In genomic region chr13:37666036-37666435, GRCh38 we compare ENCODE assay signal across 21 cellular contexts.
"Had no signal": no experiment of that assay in that cellular context is flagged by ENCODE, and none has a peak within 500 bp of the region (broad histone marks: within the 10 kb centered on the region; RNA-seq: fewer than 3 reads in every experiment).

No MANE protein-coding gene starts in this region.

- DNase-seq: activated CD4-positive, alpha-beta memory T cell treated with anti-CD3 and anti-CD28 coated beads for 36 hours; activated CD4-positive, alpha-beta T cell treated with anti-CD3 and anti-CD28 coated beads for 4 hours; activated CD4-positive, CD25-positive, alpha-beta regulatory T cell; activated naive CD4-positive, alpha-beta T cell treated with Interleukin-2 at 50 U/mL for 16 hours; activated naive CD8-positive, alpha-beta T cell treated with anti-CD3 and anti-CD28 coated beads for 36 hours; activated T-cell treated with anti-CD3 and anti-CD28 coated beads, Interleukin-2, amount 50 U/mL, for 48 hours; effector memory CD4-positive, alpha-beta T cell; head of caudate nucleus; islet precursor cell; left cardiac atrium; nucleus accumbens; posterior cingulate gyrus; stimulated activated CD4-positive, alpha-beta T cell treated with anti-CD3 and anti-CD28 coated beads, Interleukin-12 subunit alpha, Interleukin-12 subunit beta, amount 100 ng/mL, for 4 hours; substantia nigra; T1000; thyroid gland had no signal

- H3K4me1 Mint-ChIP-seq: activated naive CD8-positive, alpha-beta T cell treated with anti-CD3 and anti-CD28 coated beads for 36 hours; nephron had no signal

- H3K4me3 ChIP-seq: esophagus muscularis mucosa, gastroesophageal sphincter, thyroid gland had no signal

- H3K27me3 ChIP-seq: gastroesophageal sphincter, thyroid gland had no signal

- H3K9me3 ChIP-seq: esophagus muscularis mucosa, thyroid gland had no signal

- H3K4me3 Mint-ChIP-seq: activated CD4-positive, alpha-beta memory T cell treated with anti-CD3 and anti-CD28 coated beads for 36 hours; activated naive CD8-positive, alpha-beta T cell treated with anti-CD3 and anti-CD28 coated beads for 36 hours; nephron; stimulated activated naive CD8-positive, alpha-beta T cell treated with anti-CD3 and anti-CD28 coated beads, Interleukin-15, Interleukin-2, amounts not matched to agents 100 ng/mL and 50 ng/mL, for 24 hours; T-helper 1 cell treated with Interleukin-12 subunit alpha and Interleukin-12 subunit beta and Interleukin-4 antibody, amounts not matched to agents 30 μg/mL and 1 μg/mL, for 36 hours had no signal

- H3K27me3 Mint-ChIP-seq: activated CD4-positive, alpha-beta memory T cell treated with anti-CD3 and anti-CD28 coated beads for 36 hours; activated naive CD8-positive, alpha-beta T cell treated with anti-CD3 and anti-CD28 coated beads for 36 hours; stimulated activated naive CD8-positive, alpha-beta T cell treated with anti-CD3 and anti-CD28 coated beads, Interleukin-15, Interleukin-2, amounts not matched to agents 100 ng/mL and 50 ng/mL, for 24 hours had no signal

- ATAC-seq: gastroesophageal sphincter, left cardiac atrium had no signal

- H3K36me3 ChIP-seq: esophagus muscularis mucosa, gastroesophageal sphincter, thyroid gland had no signal

- H3K36me3 Mint-ChIP-seq: activated CD4-positive, alpha-beta memory T cell treated with anti-CD3 and anti-CD28 coated beads for 36 hours; activated naive CD8-positive, alpha-beta T cell treated with anti-CD3 and anti-CD28 coated beads for 36 hours had no signal

- H3K4me1 ChIP-seq: esophagus muscularis mucosa, gastroesophageal sphincter, thyroid gland had no signal

- H3K27ac ChIP-seq: esophagus muscularis mucosa, gastroesophageal sphincter, thyroid gland had no signal

- H3K9me3 Mint-ChIP-seq: activated CD4-positive, alpha-beta memory T cell treated with anti-CD3 and anti-CD28 coated beads for 36 hours; activated naive CD8-positive, alpha-beta T cell treated with anti-CD3 and anti-CD28 coated beads for 36 hours; nephron; T-helper 1 cell treated with Interleukin-12 subunit alpha and Interleukin-12 subunit beta and Interleukin-4 antibody, amounts not matched to agents 30 μg/mL and 1 μg/mL, for 36 hours had no signal

- H3K27ac Mint-ChIP-seq: activated CD4-positive, alpha-beta memory T cell treated with anti-CD3 and anti-CD28 coated beads for 36 hours; activated naive CD8-positive, alpha-beta T cell treated with anti-CD3 and anti-CD28 coated beads for 36 hours; nephron; stimulated activated naive CD8-positive, alpha-beta T cell treated with anti-CD3 and anti-CD28 coated beads, Interleukin-15, Interleukin-2, amounts not matched to agents 100 ng/mL and 50 ng/mL, for 24 hours; T-helper 1 cell treated with Interleukin-12 subunit alpha and Interleukin-12 subunit beta and Interleukin-4 antibody, amounts not matched to agents 30 μg/mL and 1 μg/mL, for 36 hours had no signal
